In the genomic region with DNA sequence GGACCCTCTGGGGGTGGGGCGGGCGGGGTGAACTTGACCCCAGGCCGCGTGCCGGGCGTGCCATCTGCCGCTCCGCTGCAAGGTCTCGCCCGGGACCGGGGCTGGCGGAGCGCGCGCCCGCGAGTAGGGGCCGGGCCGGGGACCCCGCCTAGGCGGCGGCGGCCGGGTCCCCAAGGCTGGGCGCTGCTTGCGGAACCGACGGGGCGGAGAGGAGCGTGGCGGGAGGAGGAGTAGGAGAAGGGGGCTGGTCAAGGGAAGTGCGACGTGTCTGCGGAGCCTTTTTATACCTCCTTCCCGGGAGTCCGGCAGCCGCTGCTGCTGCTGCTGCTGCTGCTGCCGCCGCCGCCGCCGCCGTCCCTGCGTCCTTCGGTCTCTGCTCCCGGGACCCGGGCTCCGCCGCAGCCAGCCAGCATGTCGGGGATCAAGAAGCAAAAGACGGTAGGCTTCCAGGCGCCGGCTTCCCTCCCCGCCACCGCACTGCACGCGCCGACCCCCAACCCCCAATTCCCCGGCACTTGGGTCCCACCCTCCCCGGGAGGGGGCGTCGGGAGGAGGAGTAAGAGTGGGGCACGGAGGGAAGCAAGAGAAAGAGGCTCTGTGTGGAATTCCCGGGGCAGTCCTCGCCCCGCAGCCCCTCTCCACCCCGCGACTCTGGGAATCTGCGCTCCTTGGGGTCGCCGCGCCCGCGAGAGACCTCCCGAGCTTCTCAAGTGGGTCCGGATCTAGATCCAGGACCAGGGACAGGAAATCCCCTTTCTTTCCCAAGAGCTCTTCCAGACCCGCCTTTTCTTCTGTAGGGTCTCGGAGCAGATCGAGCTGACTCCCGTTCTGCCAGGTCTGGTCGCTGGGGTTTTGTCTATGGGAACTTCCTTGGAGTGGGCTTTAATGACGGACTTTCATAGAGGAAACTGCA, we compare ENCODE assay signal across 8 cellular contexts. TPM values are rescaled to one million over a fixed set of nuclear protein-coding genes. Genes with fewer than 3 reads are reported as not detected.
A peak's percentile ranks its signal among the peaks of the same experiment; 100 is the strongest.
DNase-seq lines count a peak whose midpoint lies in the region; ATAC-seq and TF ChIP-seq lines count a peak whose summit lies in the region.

PAPSS2 (plus strand) TSS at position 308 of the 913 bp plus-strand sequence; CDS start at position 412, 104 bp downstream.

- peak within 1 kb of the TSS; percentile 57 for H3K27ac Mint-ChIP-seq in glutamatergic neuron (ENCODE audit: unreplicated experiment)

- peaks cover 12% of the 10 kb centered on the region for H3K27me3 Mint-ChIP-seq in glutamatergic neuron (ENCODE audit: unreplicated experiment)

- no peaks in the 10 kb centered on the region for H3K36me3 Mint-ChIP-seq in glutamatergic neuron (ENCODE audit: unreplicated experiment)

- no peak for TF ChIP-seq CTCF in glutamatergic neuron (IDR thresholded peaks at IDR 0.05; ENCODE audit: partially characterized antibody, unreplicated experiment)
- TF ChIP-seq CTCF in omental fat pad (IDR thresholded peaks at IDR 0.05) = no peak

- peaks cover 11% of the 10 kb centered on the region for H3K4me1 Mint-ChIP-seq in glutamatergic neuron (ENCODE audit: low read depth, unreplicated experiment)

- peak; percentile 62 for ATAC-seq in omental fat pad (ENCODE audit: low FRiP score)
- ATAC-seq in GM18520 (IDR thresholded peaks at IDR 0.05; ENCODE audit: unreplicated experiment) = no peak

- peak; percentile 66 for DNase-seq in activated effector memory CD4-positive, alpha-beta T cell treated with anti-CD3 and anti-CD28 coated beads, Interleukin-2, amount 50 U/mL, for 16 hours
- DNase-seq in activated effector memory CD4-positive, alpha-beta T cell treated with Interleukin-2 at 50 U/mL for 16 hours = no peak
- DNase-seq in NCI-H748 (lab: John Stamatoyannopoulos, UW; ENCODE audit: unreplicated experiment) (peak; percentile 40), glutamatergic neuron (peak; percentile 69), omental fat pad (ENCODE audit: low spot score) (no peak), KG1 (lab: John Stamatoyannopoulos, UW) (no peak)
- peak; percentile 27 for DNase-seq in activated naive CD4-positive, alpha-beta T cell treated with anti-CD3 and anti-CD28 coated beads, Interleukin-2, amount 50 U/mL, for 16 hours

- peak within 1 kb of the TSS; percentile 91 for H3K4me3 Mint-ChIP-seq in glutamatergic neuron (ENCODE audit: unreplicated experiment)

- H3K9me3 Mint-ChIP-seq in glutamatergic neuron (ENCODE audit: unreplicated experiment) = peaks cover 2% of the 10 kb centered on the region

RNA-seq across cellular contexts. Expression of gene PAPSS2, which starts in this region (rescaled TPM):
- total RNA-seq in glutamatergic neuron (ENCODE audit: unreplicated experiment) (4.7 TPM), omental fat pad (100 to 1,000 TPM in 1 of 4 donors, 10 to 100 TPM in 3; 57.1 to 101 (median 67.0) TPM)

Comparison
In these comparisons a context has a peak if more than half of its experiments do, and no peak if none do; other contexts are left out.
1. RNA of gene PAPSS2 (total RNA-seq): 57.1 to 101 TPM in omental fat pad; 4.7 TPM in glutamatergic neuron (single experiment); every median in the first group is over 10 times any median in the second.
2. DNase-seq: peak in activated effector memory CD4-positive, alpha-beta T cell treated with anti-CD3 and anti-CD28 coated beads, Interleukin-2, amount 50 U/mL, for 16 hours (single experiment), NCI-H748 (single experiment), activated naive CD4-positive, alpha-beta T cell treated with anti-CD3 and anti-CD28 coated beads, Interleukin-2, amount 50 U/mL, for 16 hours (single experiment) and glutamatergic neuron (single experiment); none in activated effector memory CD4-positive, alpha-beta T cell treated with Interleukin-2 at 50 U/mL for 16 hours (single experiment), omental fat pad (single experiment) and KG1 (single experiment).